8 cellular contexts compared by ENCODE assay signal in the genomic region with DNA sequence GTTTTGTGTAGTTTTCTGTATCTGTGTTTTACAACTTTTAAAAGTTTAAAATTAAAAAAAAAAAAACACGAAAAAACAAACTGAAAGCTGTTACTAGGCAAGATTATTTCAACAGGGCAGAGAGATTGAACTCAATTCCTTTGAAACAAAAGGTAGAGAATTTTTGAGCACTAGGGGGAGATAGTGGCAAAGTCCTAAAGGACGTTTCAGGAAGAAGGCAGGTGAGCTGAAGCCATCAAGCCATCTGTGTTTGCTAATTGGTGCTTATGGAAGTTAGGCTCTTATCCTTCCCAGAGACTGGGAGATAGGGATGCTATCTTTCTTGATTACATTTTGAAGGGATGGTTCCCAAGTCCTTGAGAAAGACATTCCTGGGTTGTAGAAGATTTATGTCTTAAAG.
DNase-seq lines count a peak whose midpoint lies in the region; ATAC-seq, FAIRE-seq and TF ChIP-seq lines count a peak whose summit lies in the region.

No MANE protein-coding gene starts in this region.

- H3K4me1 Mint-ChIP-seq in glutamatergic neuron (ENCODE audit: low read depth, unreplicated experiment) = peaks cover 10% of the 10 kb centered on the region

- peaks cover 1% of the 10 kb centered on the region for H3K9me3 Mint-ChIP-seq in glutamatergic neuron (ENCODE audit: unreplicated experiment)

- DNase-seq in D721Med (ENCODE audit: insufficient read length, low spot score) (no peak), NOMO-1 treated with DMSO at 0.1 percent for 48 hours (lab: John Stamatoyannopoulos, UW; ENCODE audit: unreplicated experiment) (peak; percentile 26), glutamatergic neuron (no peak), CD1c-positive myeloid dendritic cell (ENCODE audit: extremely low spot score) (no peak)
- DNase-seq in stimulated activated CD4-positive, alpha-beta T cell treated with anti-CD3 and anti-CD28 coated beads, Interleukin-15, amount 100 ng/mL, for 24 hours = no peak
- DNase-seq in stimulated activated CD4-positive, alpha-beta T cell treated with anti-CD3 and anti-CD28 coated beads, Interleukin-4, amount 100 ng/mL, for 24 hours = no peak

- no peaks in the 10 kb centered on the region for H3K36me3 Mint-ChIP-seq in glutamatergic neuron (ENCODE audit: unreplicated experiment)

- H3K27ac Mint-ChIP-seq in glutamatergic neuron (ENCODE audit: unreplicated experiment) = no peak overlapping the region

- H3K4me3 Mint-ChIP-seq in glutamatergic neuron (ENCODE audit: unreplicated experiment) = no peak overlapping the region

- no peak for FAIRE-seq in D721Med (lab: Jason Lieb, UNC)

- TF ChIP-seq CTCF in D721Med (IDR thresholded peaks at IDR 0.05; ENCODE audit: insufficient read depth, missing control alignments) = peak; percentile 59
- TF ChIP-seq CTCF in glutamatergic neuron (IDR thresholded peaks at IDR 0.05; ENCODE audit: partially characterized antibody, unreplicated experiment) = peak; percentile 25

- H3K27me3 Mint-ChIP-seq in glutamatergic neuron (ENCODE audit: unreplicated experiment) = peaks cover 4% of the 10 kb centered on the region

- ATAC-seq in HG03060 (IDR thresholded peaks at IDR 0.05; ENCODE audit: low read depth, unreplicated experiment) (peak; percentile 28), GM18520 (IDR thresholded peaks at IDR 0.05; ENCODE audit: unreplicated experiment) (no peak)
